ENCODE assay signal across 11 cellular contexts in the genomic region with DNA sequence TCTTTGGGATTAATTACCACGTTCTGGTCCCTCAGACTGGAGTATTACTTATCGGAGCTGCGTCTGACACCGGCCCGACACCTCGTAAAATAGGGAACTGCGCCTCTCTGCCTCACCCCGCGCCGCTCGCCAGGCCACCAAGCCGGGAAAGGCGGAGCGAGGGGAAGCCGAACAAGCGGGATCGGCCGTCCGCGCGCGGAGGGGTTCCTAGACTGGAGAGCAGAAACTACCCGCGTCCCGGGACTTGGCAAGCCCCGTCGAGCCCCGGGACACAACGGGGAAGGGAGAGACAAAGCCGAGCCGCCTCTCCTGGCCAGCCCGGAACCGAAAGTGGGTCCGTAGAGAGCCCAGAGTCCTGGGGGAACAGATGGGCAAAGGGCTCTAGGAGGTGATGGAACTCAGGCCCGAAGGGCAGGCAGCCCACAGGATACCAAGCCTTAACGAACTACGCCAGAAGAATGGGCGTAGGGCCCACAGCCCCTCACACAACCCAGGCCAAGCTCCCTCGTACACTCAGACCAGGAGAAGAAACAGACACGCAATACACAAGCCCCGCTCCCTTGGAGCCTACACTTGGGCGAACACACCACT. TPM values are rescaled to one million over a fixed set of nuclear protein-coding genes. Genes with fewer than 3 reads are reported as not detected.
DNase-seq lines count a peak whose midpoint lies in the region; TF ChIP-seq lines count a peak whose summit lies in the region.
"Had no signal": no experiment of that assay in that cellular context is flagged by ENCODE, and none has a peak within 500 bp of the region (broad histone marks: within the 10 kb centered on the region; RNA-seq: fewer than 3 reads in every experiment).

No MANE protein-coding gene starts in this region.

- no peaks in the 10 kb centered on the region for H3K36me3 Mint-ChIP-seq in endodermal cell (ENCODE audit: low read depth)

- H3K9me2 ChIP-seq in neural cell (ENCODE audit: insufficient read depth, low read length), result no peaks in the 10 kb centered on the region

- H3K4me1 ChIP-seq in endodermal cell (ENCODE audit: control insufficient read depth, insufficient read depth, low read length), result peaks cover 10% of the 10 kb centered on the region

- 5 to 7% methylated on average over 19 to 42 of the region's 42 CpGs for WGBS in endodermal cell (ENCODE audit: insufficient coverage in 1 of 2, insufficient read length in 1 of 2), 2 experiments

- H3K4me3 Mint-ChIP-seq in endodermal cell, result no peak overlapping the region

- DNase-seq in AG09309 (ENCODE audit: low read depth), result no peak
- DNase-seq in HL-60 (ENCODE audit: low read depth in 1 of 2, low spot score in 1 of 2), result peak in 1 of 2 experiments; percentile 28
- DNase-seq in endodermal cell, result peak; percentile 77
- no peak for DNase-seq in KG1 (lab: John Stamatoyannopoulos, UW)
- no peak for DNase-seq in COR-L47 (lab: John Stamatoyannopoulos, UW)
- no peak for DNase-seq in MG63
- DNase-seq in stimulated activated CD4-positive, alpha-beta T cell treated with anti-CD3 and anti-CD28 coated beads, Interleukin-2, amount 100 ng/mL, for 24 hours, result no peak
- DNase-seq: DMS153, OCI-M1 had no signal

- H3F3A ChIP-seq in neural cell (ENCODE audit: insufficient read depth, low read length, poor library complexity, severe bottlenecking), result no peaks in the 10 kb centered on the region

- no peak overlapping the region for H2AFZ ChIP-seq in neural cell (ENCODE audit: low read depth, low read length)

- no peaks in the 10 kb centered on the region for H4K20me1 ChIP-seq in neural cell (ENCODE audit: insufficient read depth)

- H3K36me3 ChIP-seq in endodermal cell (ENCODE audit: control insufficient read depth, insufficient read depth, low read length) (no peaks in the 10 kb centered on the region), neural cell (ENCODE audit: insufficient read depth, low read length) (no peaks in the 10 kb centered on the region), MG63 (no peaks in the 10 kb centered on the region)

- H3K27ac Mint-ChIP-seq in endodermal cell, result no peak overlapping the region

- no peak overlapping the region for H3K4me2 ChIP-seq in neural cell (ENCODE audit: low read length)

- H3K9ac ChIP-seq in endodermal cell (ENCODE audit: extremely low read depth, low read length, poor library complexity, severe bottlenecking), result no peak overlapping the region
- no peak overlapping the region for H3K9ac ChIP-seq in neural cell (ENCODE audit: low read length)

- H3K9me3 ChIP-seq in endodermal cell (ENCODE audit: control insufficient read depth, low read length) (no peaks in the 10 kb centered on the region), neural cell (ENCODE audit: low read length) (no peaks in the 10 kb centered on the region), MG63 (no peaks in the 10 kb centered on the region)

- H3K27me3 ChIP-seq in HL-60 (ENCODE audit: insufficient read depth, poor library complexity, severe bottlenecking) (peaks cover 92% of the 10 kb centered on the region), endodermal cell (ENCODE audit: control insufficient read depth, insufficient read depth, low read length, poor library complexity, severe bottlenecking) (peaks cover 100% of the 10 kb centered on the region), neural cell (ENCODE audit: insufficient read depth, low read depth, low read length) (peaks cover 100% of the 10 kb centered on the region), MG63 (no peaks in the 10 kb centered on the region)

- peaks cover 8% of the 10 kb centered on the region for H3K4me1 Mint-ChIP-seq in endodermal cell

- TF ChIP-seq CTCF in AG09309 (IDR thresholded peaks at IDR 0.05; ENCODE audit: control insufficient read depth, insufficient read depth, low read depth, low read length, missing control alignments) (no peak), HL-60 (IDR thresholded peaks at IDR 0.05; ENCODE audit: insufficient read depth, low read length) (no peak), endodermal cell (conservative IDR thresholded peaks at IDR 0.05) (no peak), neural cell (IDR thresholded peaks at IDR 0.05; ENCODE audit: poor library complexity, severe bottlenecking) (no peak)

- TF ChIP-seq EP300 in neural cell (conservative IDR thresholded peaks at IDR 0.05; ENCODE audit: poor library complexity, severe bottlenecking), result no peak

- H3K27me3 Mint-ChIP-seq in endodermal cell (ENCODE audit: insufficient read depth), result peaks cover 97% of the 10 kb centered on the region

- peak overlapping the region; percentile 34 for H3K4me3 ChIP-seq in AG09309 (ENCODE audit: control insufficient read depth, low read depth, low read length)
- peak overlapping the region; percentile 32 for H3K4me3 ChIP-seq in HL-60 (replicated peaks; ENCODE audit: insufficient read depth, low read length)
- H3K4me3 ChIP-seq in endodermal cell (ENCODE audit: low read length), result no peak overlapping the region
- H3K4me3 ChIP-seq in neural cell (ENCODE audit: low read length), result no peak overlapping the region
- H3K4me3 ChIP-seq in MG63, result no peak overlapping the region
- H3K4me3 ChIP-seq: K562 had no signal

- TF ChIP-seq RAD21 in neural cell (conservative IDR thresholded peaks at IDR 0.05), result no peak

- H3K9me3 Mint-ChIP-seq in endodermal cell, result no peaks in the 10 kb centered on the region

- H3K27ac ChIP-seq in HL-60 (replicated peaks), result no peak overlapping the region
- H3K27ac ChIP-seq in endodermal cell (ENCODE audit: low read depth, low read length), result no peak overlapping the region
- no peak overlapping the region for H3K27ac ChIP-seq in neural cell (ENCODE audit: low read length)

- H3K79me2 ChIP-seq in neural cell (replicated peaks; ENCODE audit: insufficient read depth, low read length), result no peaks in the 10 kb centered on the region

TF ChIP-seq in neural cell, 6 proteins besides CTCF, POLR2A, EP300 and RAD21:
- TF ChIP-seq MXI1 (conservative IDR thresholded peaks at IDR 0.05; ENCODE audit: poor library complexity, severe bottlenecking) (no peak), POLR2AphosphoS5 (IDR thresholded peaks at IDR 0.05) (peak; percentile 5)
- TF ChIP-seq, protein P1, sequence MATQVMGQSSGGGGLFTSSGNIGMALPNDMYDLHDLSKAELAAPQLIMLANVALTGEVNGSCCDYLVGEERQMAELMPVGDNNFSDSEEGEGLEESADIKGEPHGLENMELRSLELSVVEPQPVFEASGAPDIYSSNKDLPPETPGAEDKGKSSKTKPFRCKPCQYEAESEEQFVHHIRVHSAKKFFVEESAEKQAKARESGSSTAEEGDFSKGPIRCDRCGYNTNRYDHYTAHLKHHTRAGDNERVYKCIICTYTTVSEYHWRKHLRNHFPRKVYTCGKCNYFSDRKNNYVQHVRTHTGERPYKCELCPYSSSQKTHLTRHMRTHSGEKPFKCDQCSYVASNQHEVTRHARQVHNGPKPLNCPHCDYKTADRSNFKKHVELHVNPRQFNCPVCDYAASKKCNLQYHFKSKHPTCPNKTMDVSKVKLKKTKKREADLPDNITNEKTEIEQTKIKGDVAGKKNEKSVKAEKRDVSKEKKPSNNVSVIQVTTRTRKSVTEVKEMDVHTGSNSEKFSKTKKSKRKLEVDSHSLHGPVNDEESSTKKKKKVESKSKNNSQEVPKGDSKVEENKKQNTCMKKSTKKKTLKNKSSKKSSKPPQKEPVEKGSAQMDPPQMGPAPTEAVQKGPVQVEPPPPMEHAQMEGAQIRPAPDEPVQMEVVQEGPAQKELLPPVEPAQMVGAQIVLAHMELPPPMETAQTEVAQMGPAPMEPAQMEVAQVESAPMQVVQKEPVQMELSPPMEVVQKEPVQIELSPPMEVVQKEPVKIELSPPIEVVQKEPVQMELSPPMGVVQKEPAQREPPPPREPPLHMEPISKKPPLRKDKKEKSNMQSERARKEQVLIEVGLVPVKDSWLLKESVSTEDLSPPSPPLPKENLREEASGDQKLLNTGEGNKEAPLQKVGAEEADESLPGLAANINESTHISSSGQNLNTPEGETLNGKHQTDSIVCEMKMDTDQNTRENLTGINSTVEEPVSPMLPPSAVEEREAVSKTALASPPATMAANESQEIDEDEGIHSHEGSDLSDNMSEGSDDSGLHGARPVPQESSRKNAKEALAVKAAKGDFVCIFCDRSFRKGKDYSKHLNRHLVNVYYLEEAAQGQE (IDR thresholded peaks at IDR 0.05; ENCODE audit: borderline replicate concordance), result no peak

RNA-seq across cellular contexts. Expression of a gene that starts 6.5 kb away (rescaled TPM):
- total RNA-seq in endodermal cell, result not detected
- polyA plus RNA-seq in endodermal cell (2013, experiment 1 of 2), result 2.0 TPM
- polyA plus RNA-seq in endodermal cell (2013, experiment 2 of 2), result 1.8 TPM
- 0.08 TPM in 1 of 2 replicates, not detected in the other for polyA plus RNA-seq in neural cell
- not detected in 2 replicates for polyA minus RNA-seq in neural cell
- total RNA-seq in MG63 (2014; rRNA removed; shearing (Covaris generic); ENCODE audit: low replicate concordance), result 2.0 and 3.0 TPM in 2 replicates
- total RNA-seq: K562 had no signal
- polyA plus RNA-seq: K562 had no signal

Comparison
In these comparisons a context has a peak if more than half of its experiments do, and no peak if none do; other contexts are left out.
1. H3K4me3 ChIP-seq: peak in AG09309 (single experiment) and HL-60 (single experiment); none in endodermal cell (single experiment), neural cell (single experiment) and MG63 (single experiment).